Comparison of ENCODE assay signal across 1 cellular context in the genomic region with DNA sequence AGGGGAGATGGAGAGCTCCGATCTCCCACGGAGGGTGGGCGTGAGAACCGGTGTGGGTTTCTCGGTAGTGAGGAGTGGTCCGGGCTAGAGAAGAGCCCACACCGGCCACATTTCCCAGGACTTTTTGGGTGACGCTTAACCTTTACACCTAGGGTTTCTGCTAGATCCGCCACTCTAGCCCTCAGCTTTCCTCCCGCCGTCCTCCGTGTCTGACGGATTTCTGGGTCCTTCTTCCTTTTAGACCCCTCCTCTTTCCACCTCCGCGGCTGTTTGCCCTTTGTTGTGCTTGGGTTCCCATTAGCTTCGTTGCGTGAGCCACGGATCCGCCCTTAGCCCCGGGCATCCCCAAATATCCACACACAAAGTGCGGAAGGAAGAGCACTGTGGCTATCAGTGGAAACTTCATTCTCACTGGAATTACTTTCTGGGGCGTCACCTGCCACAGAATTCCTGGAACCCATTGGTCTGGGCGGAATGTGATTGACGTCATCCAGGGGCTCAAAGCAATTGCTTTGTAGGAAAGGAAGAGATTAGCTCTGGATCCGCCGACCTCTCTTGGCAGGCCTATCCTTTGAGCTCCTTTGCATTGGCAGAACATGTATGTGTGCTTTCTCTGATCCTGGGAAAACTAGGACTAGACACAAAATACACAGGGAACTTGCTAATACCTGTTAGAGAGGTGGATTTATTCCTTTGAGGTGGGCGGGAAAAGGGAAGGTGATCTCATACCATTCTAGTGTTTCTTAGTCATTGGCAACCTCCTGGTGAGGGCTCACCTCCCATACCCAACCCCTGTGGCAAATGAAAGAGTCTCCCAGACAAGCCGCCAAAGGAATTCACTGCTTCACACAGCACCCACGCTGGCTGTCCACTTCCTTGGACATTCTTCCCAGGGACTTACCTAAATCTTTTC.
A peak's percentile ranks its signal among the peaks of the same experiment; 100 is the strongest.
TF ChIP-seq lines count a peak whose summit lies in the region.

No MANE protein-coding gene starts in this region.

TF ChIP-seq in endothelial cell of umbilical vein, 7 proteins besides CTCF, POLR2A, EP300 and RAD21:
- TF ChIP-seq JUN (IDR thresholded peaks at IDR 0.05; ENCODE audit: borderline replicate concordance, insufficient read depth, insufficient read length, low read depth) (peak; percentile 59), MAX (IDR thresholded peaks at IDR 0.05; ENCODE audit: insufficient read depth, insufficient read length) (no peak), EZH2 (IDR thresholded peaks at IDR 0.05; ENCODE audit: borderline replicate concordance, low read depth, low read length, severe bottlenecking) (no peak), MYC (IDR thresholded peaks at IDR 0.05; ENCODE audit: low read depth, low read length) (no peak)
